1 cellular context compared by ENCODE assay signal in the genomic region with DNA sequence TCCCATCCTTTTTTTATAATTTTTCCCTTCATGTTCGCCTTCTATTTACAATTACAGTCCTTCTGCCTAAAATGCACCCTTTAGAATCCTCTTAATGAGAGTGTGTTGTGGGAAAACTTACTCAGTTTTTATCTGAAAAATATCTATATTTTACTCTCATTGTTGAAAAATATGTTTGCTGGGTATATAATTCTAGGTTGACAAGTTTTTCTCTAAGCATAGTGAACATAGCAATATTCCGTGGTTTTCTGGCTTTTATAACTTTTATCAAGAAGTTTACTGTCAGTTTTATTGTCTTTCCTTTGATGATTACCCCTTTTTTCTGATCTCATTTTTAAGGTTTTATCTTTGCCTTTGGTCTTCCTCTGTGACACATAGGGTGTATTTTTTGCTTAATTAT.
TF ChIP-seq lines count a peak whose summit lies in the region.

No MANE protein-coding gene starts in this region.

TF ChIP-seq in A549, 52 proteins besides CTCF, POLR2A, EP300 and RAD21 (continued from another document):
- TF ChIP-seq RARB (CRISPR knock-in tag; IDR thresholded peaks at IDR 0.05) = no peak
- no peak for TF ChIP-seq HOXB5 (CRISPR knock-in tag; IDR thresholded peaks at IDR 0.05)
- TF ChIP-seq NR3C1 (IDR thresholded peaks at IDR 0.05) = no peak
- TF ChIP-seq CEBPB (IDR thresholded peaks at IDR 0.05) = no peak
- TF ChIP-seq HOXB13 (CRISPR knock-in tag; IDR thresholded peaks at IDR 0.05; ENCODE audit: low read depth) = no peak
- no peak for TF ChIP-seq TP53 (CRISPR knock-in tag; IDR thresholded peaks at IDR 0.05)
- TF ChIP-seq, protein P1, sequence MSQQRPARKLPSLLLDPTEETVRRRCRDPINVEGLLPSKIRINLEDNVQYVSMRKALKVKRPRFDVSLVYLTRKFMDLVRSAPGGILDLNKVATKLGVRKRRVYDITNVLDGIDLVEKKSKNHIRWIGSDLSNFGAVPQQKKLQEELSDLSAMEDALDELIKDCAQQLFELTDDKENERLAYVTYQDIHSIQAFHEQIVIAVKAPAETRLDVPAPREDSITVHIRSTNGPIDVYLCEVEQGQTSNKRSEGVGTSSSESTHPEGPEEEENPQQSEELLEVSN (IDR thresholded peaks at IDR 0.05; ENCODE audit: borderline replicate concordance, low read depth) = no peak
- TF ChIP-seq ZNF302 (CRISPR knock-in tag; IDR thresholded peaks at IDR 0.05) = no peak
- TF ChIP-seq NPAS2 (CRISPR knock-in tag; IDR thresholded peaks at IDR 0.05; ENCODE audit: borderline replicate concordance) = no peak
- TF ChIP-seq ZC3H11A (IDR thresholded peaks at IDR 0.05) = no peak
- TF ChIP-seq, protein P2, sequence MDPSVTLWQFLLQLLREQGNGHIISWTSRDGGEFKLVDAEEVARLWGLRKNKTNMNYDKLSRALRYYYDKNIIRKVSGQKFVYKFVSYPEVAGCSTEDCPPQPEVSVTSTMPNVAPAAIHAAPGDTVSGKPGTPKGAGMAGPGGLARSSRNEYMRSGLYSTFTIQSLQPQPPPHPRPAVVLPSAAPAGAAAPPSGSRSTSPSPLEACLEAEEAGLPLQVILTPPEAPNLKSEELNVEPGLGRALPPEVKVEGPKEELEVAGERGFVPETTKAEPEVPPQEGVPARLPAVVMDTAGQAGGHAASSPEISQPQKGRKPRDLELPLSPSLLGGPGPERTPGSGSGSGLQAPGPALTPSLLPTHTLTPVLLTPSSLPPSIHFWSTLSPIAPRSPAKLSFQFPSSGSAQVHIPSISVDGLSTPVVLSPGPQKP (IDR thresholded peaks at IDR 0.05; ENCODE audit: low read depth, low read length) = no peak
- TF ChIP-seq POLR2AphosphoS2 (conservative IDR thresholded peaks at IDR 0.05; ENCODE audit: low read length) = no peak
TF ChIP-seq in A549: peak in this region for 0.
